19 cellular contexts compared by ENCODE assay signal in genomic region chr9:132712753-132713152, GRCh38. TPM values are rescaled to one million over a fixed set of nuclear protein-coding genes. Genes with fewer than 3 reads are reported as not detected.
DNase-seq lines count a peak whose midpoint lies in the region; ATAC-seq and TF ChIP-seq lines count a peak whose summit lies in the region.
"Had no signal": no experiment of that assay in that cellular context is flagged by ENCODE, and none has a peak within 500 bp of the region (broad histone marks: within the 10 kb centered on the region; RNA-seq: fewer than 3 reads in every experiment).

No MANE protein-coding gene starts in this region.

- 82% methylated on average over 5 of the region's 5 CpGs for WGBS in esophagus muscularis mucosa
- WGBS in heart left ventricle, 4 donors: 75 to 85% (median 82%) methylated on average over 5 of the region's 5 CpGs

- H3K36me3 Mint-ChIP-seq in activated T-cell treated with anti-CD3 and anti-CD28 coated beads, Interleukin-2, amount 50 U/mL, for 4 hours (ENCODE audit: insufficient read depth): no peaks in the 10 kb centered on the region
- H3K36me3 Mint-ChIP-seq: CD8-positive, alpha-beta T cell had no signal

- H3K27me3 ChIP-seq in esophagus muscularis mucosa: peaks cover 0 to 28% (median 0%) of the 10 kb centered on the region in 4 donors
- peaks cover 0 to 11% (median 0%) of the 10 kb centered on the region in 9 donors for H3K27me3 ChIP-seq in heart left ventricle
- H3K27me3 ChIP-seq: BLaER1 treated with 17β-estradiol and CSF1 and Interleukin-3, amounts not matched to agents 10 nM and 100 nM had no signal

- TF ChIP-seq POLR2A in esophagus muscularis mucosa (IDR thresholded peaks at IDR 0.05; ENCODE audit: low read depth) (no peak), heart left ventricle (IDR thresholded peaks at IDR 0.05) (no peak)

- H3K36me3 ChIP-seq in esophagus muscularis mucosa: no peaks in the 10 kb centered on the region
- H3K36me3 ChIP-seq in heart left ventricle: no peaks in the 10 kb centered on the region
- H3K36me3 ChIP-seq: BLaER1 treated with 17β-estradiol and CSF1 and Interleukin-3, amounts not matched to agents 10 nM and 100 nM had no signal

- no peak for TF ChIP-seq EP300 in esophagus muscularis mucosa (IDR thresholded peaks at IDR 0.05)

- no peak overlapping the region for H3K27ac Mint-ChIP-seq in stimulated activated naive CD8-positive, alpha-beta T cell treated with anti-CD3 and anti-CD28 coated beads, Interleukin-15, amount 100 ng/mL, for 72 hours
- H3K27ac Mint-ChIP-seq: B cell; CD4-positive, alpha-beta T cell; CD8-positive, alpha-beta T cell had no signal

- peak; percentile 53 to 59 for ATAC-seq in activated T-cell treated with anti-CD3 and anti-CD28 coated beads, Interleukin-2, amount 50 U/mL, for 4 hours
- peak; percentile 74 for ATAC-seq in stimulated activated naive CD8-positive, alpha-beta T cell treated with anti-CD3 and anti-CD28 coated beads, Interleukin-15, amount 100 ng/mL, for 72 hours
- ATAC-seq in stimulated activated naive CD8-positive, alpha-beta T cell treated with anti-CD3 and anti-CD28 coated beads, Interleukin-15, Interleukin-2, amounts not matched to agents 100 U/mL and 50 U/mL, for 24 hours: no peak
- ATAC-seq in HG03432 (IDR thresholded peaks at IDR 0.05; ENCODE audit: unreplicated experiment) (no peak), heart left ventricle (no peak)
- ATAC-seq: A549; CD8-positive, alpha-beta T cell had no signal

- H3K9me3 ChIP-seq in esophagus muscularis mucosa (no peaks in the 10 kb centered on the region), heart left ventricle (no peaks in the 10 kb centered on the region)
- H3K9me3 ChIP-seq: A549; BLaER1 treated with 17β-estradiol and CSF1 and Interleukin-3, amounts not matched to agents 10 nM and 100 nM; Caco-2 had no signal

- no peaks in the 10 kb centered on the region for H3K4me1 Mint-ChIP-seq in activated T-cell treated with anti-CD3 and anti-CD28 coated beads, Interleukin-2, amount 50 U/mL, for 4 hours (ENCODE audit: low read depth)
- peaks cover 2% of the 10 kb centered on the region for H3K4me1 Mint-ChIP-seq in stimulated activated naive CD8-positive, alpha-beta T cell treated with anti-CD3 and anti-CD28 coated beads, Interleukin-15, amount 100 ng/mL, for 72 hours
- H3K4me1 Mint-ChIP-seq: B cell had no signal

- H3K27ac ChIP-seq in esophagus muscularis mucosa (replicated peaks in 1 of 4) (no peak overlapping the region), heart left ventricle (no peak overlapping the region)
- H3K27ac ChIP-seq: 22Rv1; A549; BLaER1 treated with 17β-estradiol and CSF1 and Interleukin-3, amounts not matched to agents 10 nM and 100 nM; C4-2B had no signal

- no peak for DNase-seq in activated T-cell treated with anti-CD3 and anti-CD28 coated beads, Interleukin-2, amount 50 U/mL, for 4 hours
- no peak for DNase-seq in activated T-cell treated with anti-CD3 and anti-CD28 coated beads for 4 hours
- DNase-seq in stimulated activated naive CD8-positive, alpha-beta T cell treated with anti-CD3 and anti-CD28 coated beads, Interleukin-15, amount 100 ng/mL, for 72 hours: no peak
- no peak for DNase-seq in stimulated activated naive CD8-positive, alpha-beta T cell treated with anti-CD3 and anti-CD28 coated beads, Interleukin-15, Interleukin-2, amounts not matched to agents 100 U/mL and 50 U/mL, for 24 hours
- peak; percentile 37 for DNase-seq in esophagus muscularis mucosa (ENCODE audit: extremely low spot score)
- DNase-seq in heart left ventricle: no peak
- DNase-seq: AML-193; Caco-2; Calu3; CD4-positive, alpha-beta T cell; CD8-positive, alpha-beta T cell; DMS79 treated with DMSO at 0.1 percent for 48 hours; GF-D8 had no signal

- no peaks in the 10 kb centered on the region for H3K9me3 Mint-ChIP-seq in activated T-cell treated with anti-CD3 and anti-CD28 coated beads, Interleukin-2, amount 50 U/mL, for 4 hours
- no peaks in the 10 kb centered on the region for H3K9me3 Mint-ChIP-seq in stimulated activated naive CD8-positive, alpha-beta T cell treated with anti-CD3 and anti-CD28 coated beads, Interleukin-15, amount 100 ng/mL, for 72 hours
- H3K9me3 Mint-ChIP-seq: CD4-positive, alpha-beta T cell; CD8-positive, alpha-beta T cell had no signal

- no peak for TF ChIP-seq CTCF in esophagus muscularis mucosa (IDR thresholded peaks at IDR 0.05)
- TF ChIP-seq CTCF in heart left ventricle (IDR thresholded peaks at IDR 0.05): no peak

- H3K4me1 ChIP-seq in esophagus muscularis mucosa (no peaks in the 10 kb centered on the region), heart left ventricle (no peaks in the 10 kb centered on the region)
- H3K4me1 ChIP-seq: A549; BLaER1 treated with 17β-estradiol and CSF1 and Interleukin-3, amounts not matched to agents 10 nM and 100 nM; Caco-2 had no signal

- H3K4me3 Mint-ChIP-seq in activated T-cell treated with anti-CD3 and anti-CD28 coated beads, Interleukin-2, amount 50 U/mL, for 4 hours: no peak overlapping the region
- H3K4me3 Mint-ChIP-seq in stimulated activated naive CD8-positive, alpha-beta T cell treated with anti-CD3 and anti-CD28 coated beads, Interleukin-15, amount 100 ng/mL, for 72 hours: no peak overlapping the region
- H3K4me3 Mint-ChIP-seq: B cell; CD4-positive, alpha-beta T cell; CD8-positive, alpha-beta T cell had no signal

- no peak overlapping the region for H3K4me3 ChIP-seq in esophagus muscularis mucosa
- H3K4me3 ChIP-seq in heart left ventricle: no peak overlapping the region
- H3K4me3 ChIP-seq: A549; BLaER1 treated with 17β-estradiol and CSF1 and Interleukin-3, amounts not matched to agents 10 nM and 100 nM had no signal

- H3K27me3 Mint-ChIP-seq in activated T-cell treated with anti-CD3 and anti-CD28 coated beads, Interleukin-2, amount 50 U/mL, for 4 hours (ENCODE audit: low read depth): peaks cover 6% of the 10 kb centered on the region
- peaks cover 29% of the 10 kb centered on the region for H3K27me3 Mint-ChIP-seq in stimulated activated naive CD8-positive, alpha-beta T cell treated with anti-CD3 and anti-CD28 coated beads, Interleukin-15, amount 100 ng/mL, for 72 hours

- intact Hi-C loops in esophagus muscularis mucosa (cut with DNase I) (no loop called here), heart left ventricle (cut with DNase I) (no loop called here)

RNA-seq across cellular contexts. Expression of gene GTF3C4, which starts 42.5 kb away (rescaled TPM):
- 10 to 100 TPM; 18.5 to 22.5 (median 22.0) TPM for total RNA-seq in activated T-cell treated with anti-CD3 and anti-CD28 coated beads, Interleukin-2, amount 50 U/mL, for 4 hours
- total RNA-seq in esophagus muscularis mucosa (10 to 100 TPM; 10.4 to 15.3 (median 12.3) TPM), heart left ventricle (10 to 100 TPM in 2 of 9 donors, 1 to 10 TPM in 7; 7.7 to 11.7 (median 9.3) TPM)
- 1 to 10 TPM; 1.4 to 7.3 TPM for polyA plus RNA-seq in heart left ventricle

RNA-seq across cellular contexts. Expression of gene DDX31, which starts 43.0 kb away (rescaled TPM):
- total RNA-seq in activated T-cell treated with anti-CD3 and anti-CD28 coated beads, Interleukin-2, amount 50 U/mL, for 4 hours: 10 to 100 TPM; 41.0 to 44.8 (median 41.3) TPM
- 1 to 10 TPM; 6.6 to 7.8 (median 7.5) TPM for total RNA-seq in esophagus muscularis mucosa
- 1 to 10 TPM; 4.4 to 7.0 (median 5.1) TPM for total RNA-seq in heart left ventricle
- polyA plus RNA-seq in heart left ventricle: 1 to 10 TPM; 2.4 to 7.0 TPM

Comparison
In these comparisons a context has a peak if more than half of its experiments do, and no peak if none do; other contexts are left out.
1. ATAC-seq: peak in activated T-cell treated with anti-CD3 and anti-CD28 coated beads, Interleukin-2, amount 50 U/mL, for 4 hours (2 of 2) and stimulated activated naive CD8-positive, alpha-beta T cell treated with anti-CD3 and anti-CD28 coated beads, Interleukin-15, amount 100 ng/mL, for 72 hours (single experiment); none in stimulated activated naive CD8-positive, alpha-beta T cell treated with anti-CD3 and anti-CD28 coated beads, Interleukin-15, Interleukin-2, amounts not matched to agents 100 U/mL and 50 U/mL, for 24 hours (single experiment), HG03432 (single experiment) and heart left ventricle (0 of 4).
2. RNA of gene DDX31, which starts 43.0 kb away (total RNA-seq): 41.0 to 44.8 TPM in activated T-cell treated with anti-CD3 and anti-CD28 coated beads, Interleukin-2, amount 50 U/mL, for 4 hours; 6.6 to 7.8 TPM in esophagus muscularis mucosa and 4.4 to 7.0 TPM in heart left ventricle; every median in the first group is over 4 times any median in the second.